24 cellular contexts compared by ENCODE assay signal in genomic region chr12:111285191-111285590, GRCh38.
"Had no signal": no experiment of that assay in that cellular context is flagged by ENCODE, and none has a peak within 500 bp of the region (broad histone marks: within the 10 kb centered on the region; RNA-seq: fewer than 3 reads in every experiment).

No MANE protein-coding gene starts in this region.

- H3K9me3 Mint-ChIP-seq: activated CD4-positive, alpha-beta T cell treated with anti-CD3 and anti-CD28 coated beads, Interleukin-2, amount 10 ng/mL, durations not matched to agents 24 days and 14 days had no signal

- H3K27ac Mint-ChIP-seq: activated CD4-positive, alpha-beta memory T cell treated with anti-CD3 and anti-CD28 coated beads, Interleukin-2, amount 10 ng/mL, durations not matched to agents 7 days and 5 days; activated CD4-positive, alpha-beta T cell treated with anti-CD3 and anti-CD28 coated beads, Interleukin-2, amount 10 ng/mL, durations not matched to agents 24 days and 14 days; activated T-helper 17 cell treated with anti-CD3 and anti-CD28 coated beads, Interleukin-2, amount 50 U/mL, for 72 hours; mesothelial cell of epicardium; naive B cell; nephron progenitor cell; stimulated activated naive CD8-positive, alpha-beta T cell treated with anti-CD3 and anti-CD28 coated beads, Interleukin-15, Interleukin-2, amounts not matched to agents 100 ng/mL and 50 ng/mL, for 24 hours; T-helper 1 cell treated with Interleukin-12 subunit alpha and Interleukin-12 subunit beta and Interleukin-4 antibody, amounts not matched to agents 30 μg/mL and 1 μg/mL, for 36 hours; type B pancreatic cell had no signal

- H3K36me3 Mint-ChIP-seq: type B pancreatic cell had no signal

- H3K4me3 Mint-ChIP-seq: activated CD4-positive, alpha-beta memory T cell treated with anti-CD3 and anti-CD28 coated beads, Interleukin-2, amount 10 ng/mL, durations not matched to agents 7 days and 5 days; activated CD4-positive, alpha-beta T cell treated with anti-CD3 and anti-CD28 coated beads, Interleukin-2, amount 10 ng/mL, durations not matched to agents 24 days and 14 days; activated T-cell treated with anti-CD3 and anti-CD28 coated beads, Interleukin-2, amount 50 U/mL, for 4 hours; activated T-helper 17 cell treated with anti-CD3 and anti-CD28 coated beads, Interleukin-2, amount 50 U/mL, for 72 hours; mesothelial cell of epicardium; naive B cell; nephron progenitor cell; stimulated activated naive CD8-positive, alpha-beta T cell treated with anti-CD3 and anti-CD28 coated beads, Interleukin-15, Interleukin-2, amounts not matched to agents 100 ng/mL and 50 ng/mL, for 24 hours; T-helper 1 cell treated with Interleukin-12 subunit alpha and Interleukin-12 subunit beta and Interleukin-4 antibody, amounts not matched to agents 30 μg/mL and 1 μg/mL, for 36 hours; type B pancreatic cell had no signal

- H3K27me3 Mint-ChIP-seq: activated CD4-positive, alpha-beta memory T cell treated with anti-CD3 and anti-CD28 coated beads, Interleukin-2, amount 10 ng/mL, durations not matched to agents 7 days and 5 days; activated CD4-positive, alpha-beta T cell treated with anti-CD3 and anti-CD28 coated beads, Interleukin-2, amount 10 ng/mL, durations not matched to agents 24 days and 14 days had no signal

- H3K36me3 ChIP-seq: esophagus muscularis mucosa, heart right ventricle, right lobe of liver, vagina, WERI-Rb-1 had no signal

- H3K27ac ChIP-seq: esophagus muscularis mucosa, foreskin keratinocyte, heart right ventricle, right lobe of liver, vagina, WERI-Rb-1 had no signal

- H3K4me1 Mint-ChIP-seq: activated CD4-positive, alpha-beta memory T cell treated with anti-CD3 and anti-CD28 coated beads, Interleukin-2, amount 10 ng/mL, durations not matched to agents 7 days and 5 days; activated CD4-positive, alpha-beta T cell treated with anti-CD3 and anti-CD28 coated beads, Interleukin-2, amount 10 ng/mL, durations not matched to agents 24 days and 14 days; activated T-helper 17 cell treated with anti-CD3 and anti-CD28 coated beads, Interleukin-2, amount 50 U/mL, for 72 hours; mesothelial cell of epicardium; naive B cell; nephron progenitor cell had no signal

- H3K4me3 ChIP-seq: esophagus muscularis mucosa, heart right ventricle, right lobe of liver, vagina had no signal

- H3K4me1 ChIP-seq: esophagus muscularis mucosa, foreskin keratinocyte, heart right ventricle, right lobe of liver, vagina had no signal

- ATAC-seq: activated T-cell treated with anti-CD3 and anti-CD28 coated beads, Interleukin-2, amount 50 U/mL, for 4 hours; activated T-helper 17 cell treated with anti-CD3 and anti-CD28 coated beads, Interleukin-2, amount 50 U/mL, for 72 hours; foreskin keratinocyte; heart right ventricle; right lobe of liver had no signal

- H3K9me3 ChIP-seq: right lobe of liver, vagina had no signal

- H3K27me3 ChIP-seq: foreskin keratinocyte, right lobe of liver, vagina had no signal

- DNase-seq: activated CD4-positive, alpha-beta memory T cell treated with anti-CD3 and anti-CD28 coated beads, Interleukin-2, amount 10 ng/mL, durations not matched to agents 7 days and 5 days; activated CD4-positive, alpha-beta T cell treated with anti-CD3 and anti-CD28 coated beads, Interleukin-2, amount 10 ng/mL, durations not matched to agents 24 days and 14 days; activated CD4-positive, CD25-positive, alpha-beta regulatory T cell treated with anti-CD3 and anti-CD28 coated beads, Interleukin-2, amount 50 U/mL, for 72 hours; activated gamma-delta T cell treated with Interleukin-2 at 50 U/mL for 16 hours; activated naive CD4-positive, alpha-beta T cell treated with anti-CD3 and anti-CD28 coated beads, Interleukin-2, amount 50 U/mL, for 16 hours; activated T-cell treated with anti-CD3 and anti-CD28 coated beads, Interleukin-2, amount 50 U/mL, for 4 hours; amniotic stem cell; cortex of kidney; foreskin keratinocyte; heart right ventricle; naive B cell; nephron progenitor cell; occipital lobe; right lobe of liver; stimulated activated CD4-positive, alpha-beta T cell treated with anti-CD3 and anti-CD28 coated beads, Interleukin-4, amount 100 ng/mL, for 1 hour; T-helper 9 cell; WERI-Rb-1 had no signal
